16 cellular contexts compared by ENCODE assay signal in the genomic region with DNA sequence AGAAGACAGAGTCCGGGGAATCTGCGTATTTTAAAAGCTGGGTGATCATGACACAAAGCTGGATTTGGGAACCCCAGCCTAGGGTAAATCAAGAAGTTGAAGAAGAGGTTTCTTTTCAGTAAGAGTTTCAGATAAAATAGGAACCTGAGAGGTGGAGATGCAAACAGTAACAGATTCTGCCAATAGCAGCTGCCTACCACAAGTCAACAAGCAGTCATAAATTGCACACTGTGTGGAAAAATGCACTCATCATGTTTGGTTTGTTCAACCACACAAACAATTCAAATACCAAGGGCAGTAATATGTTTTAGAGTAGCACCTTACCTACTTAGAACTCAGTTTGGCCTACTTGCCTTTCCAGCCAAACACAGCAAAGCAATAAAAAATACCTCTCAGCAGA.
"Had no signal": no experiment of that assay in that cellular context is flagged by ENCODE, and none has a peak within 500 bp of the region (broad histone marks: within the 10 kb centered on the region; RNA-seq: fewer than 3 reads in every experiment).

No MANE protein-coding gene starts in this region.

- H3K4me3 ChIP-seq: cardiac muscle cell, esophagus muscularis mucosa, stomach had no signal

- ATAC-seq: activated T-helper 17 cell treated with anti-CD3 and anti-CD28 coated beads, Interleukin-2, amount 50 U/mL, for 72 hours; left lobe of liver; T-helper 17 cell; WTC11 had no signal

- H3K27ac ChIP-seq: esophagus muscularis mucosa, parathyroid adenoma, stomach had no signal

- H3K27me3 ChIP-seq: cardiac muscle cell, esophagus muscularis mucosa, stomach had no signal

- H3K9me3 Mint-ChIP-seq: activated CD4-positive, alpha-beta T cell treated with anti-CD3 and anti-CD28 coated beads, Interleukin-2, amount 10 ng/mL, durations not matched to agents 7 days and 5 days; activated naive CD4-positive, alpha-beta T cell treated with anti-CD3 and anti-CD28 coated beads for 36 hours; activated T-helper 17 cell treated with anti-CD3 and anti-CD28 coated beads, Interleukin-2, amount 50 U/mL, for 72 hours; naive B cell had no signal

- H3K36me3 ChIP-seq: cardiac muscle cell, esophagus muscularis mucosa, stomach had no signal

- H3K9me3 ChIP-seq: esophagus muscularis mucosa, stomach had no signal

- H3K4me3 Mint-ChIP-seq: activated CD4-positive, alpha-beta T cell treated with anti-CD3 and anti-CD28 coated beads, Interleukin-2, amount 10 ng/mL, durations not matched to agents 7 days and 5 days; activated naive CD4-positive, alpha-beta T cell treated with anti-CD3 and anti-CD28 coated beads for 36 hours; activated T-helper 17 cell treated with anti-CD3 and anti-CD28 coated beads, Interleukin-2, amount 50 U/mL, for 72 hours; naive B cell; T-helper 17 cell; WTC11 had no signal

- H3K4me1 Mint-ChIP-seq: activated CD4-positive, alpha-beta T cell treated with anti-CD3 and anti-CD28 coated beads, Interleukin-2, amount 10 ng/mL, durations not matched to agents 7 days and 5 days; activated T-helper 17 cell treated with anti-CD3 and anti-CD28 coated beads, Interleukin-2, amount 50 U/mL, for 72 hours; naive B cell had no signal

- DNase-seq: activated CD4-positive, alpha-beta T cell treated with anti-CD3 and anti-CD28 coated beads, Interleukin-2, amount 10 ng/mL, durations not matched to agents 7 days and 5 days; activated CD8-positive, alpha-beta memory T cell treated with anti-CD3 and anti-CD28 coated beads for 24 hours; activated naive CD4-positive, alpha-beta T cell treated with anti-CD3 and anti-CD28 coated beads for 36 hours; foreskin fibroblast; naive B cell; retina; stimulated activated CD4-positive, alpha-beta T cell treated with anti-CD3 and anti-CD28 coated beads, Interleukin-15, amount 100 ng/mL, for 24 hours; stimulated activated CD4-positive, alpha-beta T cell treated with anti-CD3 and anti-CD28 coated beads, Interleukin-4, amount 100 ng/mL, for 4 hours; stomach; T-helper 17 cell had no signal

- H3K27ac Mint-ChIP-seq: activated CD4-positive, alpha-beta T cell treated with anti-CD3 and anti-CD28 coated beads, Interleukin-2, amount 10 ng/mL, durations not matched to agents 7 days and 5 days; activated naive CD4-positive, alpha-beta T cell treated with anti-CD3 and anti-CD28 coated beads for 36 hours; activated T-helper 17 cell treated with anti-CD3 and anti-CD28 coated beads, Interleukin-2, amount 50 U/mL, for 72 hours; naive B cell; T-helper 17 cell; WTC11 had no signal

- H3K27me3 Mint-ChIP-seq: activated T-helper 17 cell treated with anti-CD3 and anti-CD28 coated beads, Interleukin-2, amount 50 U/mL, for 72 hours had no signal

- H3K4me1 ChIP-seq: esophagus muscularis mucosa, parathyroid adenoma had no signal

- H3K36me3 Mint-ChIP-seq: naive B cell, WTC11 had no signal
